In genomic region chr2:10404324-10405143, GRCh38 we compare ENCODE assay signal across 9 cellular contexts. TPM values are rescaled to one million over a fixed set of nuclear protein-coding genes. Genes with fewer than 3 reads are reported as not detected.
A peak's percentile ranks its signal among the peaks of the same experiment; 100 is the strongest.
DNase-seq lines count a peak whose midpoint lies in the region; ATAC-seq and TF ChIP-seq lines count a peak whose summit lies in the region.
"Had no signal": no experiment of that assay in that cellular context is flagged by ENCODE, and none has a peak within 500 bp of the region (broad histone marks: within the 10 kb centered on the region; RNA-seq: fewer than 3 reads in every experiment).

No MANE protein-coding gene starts in this region.

- peaks cover 6% of the 10 kb centered on the region for H3K4me1 Mint-ChIP-seq in glutamatergic neuron (ENCODE audit: low read depth, unreplicated experiment)

- ATAC-seq in gastrocnemius medialis = peak; percentile 22 to 37

- H3K9me3 ChIP-seq in adipocyte (ENCODE audit: control insufficient read depth, low read length) (no peaks in the 10 kb centered on the region), gastrocnemius medialis (no peaks in the 10 kb centered on the region)

- H3K27ac Mint-ChIP-seq in glutamatergic neuron (ENCODE audit: unreplicated experiment) = no peak overlapping the region

- peaks cover 3% of the 10 kb centered on the region for H3K9me3 Mint-ChIP-seq in glutamatergic neuron (ENCODE audit: unreplicated experiment)

- H3K9ac ChIP-seq in adipocyte (ENCODE audit: low read length) = no peak overlapping the region

- H3K27me3 ChIP-seq in adipocyte (replicated peaks; ENCODE audit: control insufficient read depth, insufficient read depth, low read length) (peaks cover 20% of the 10 kb centered on the region), gastrocnemius medialis (no peaks in the 10 kb centered on the region)

- no peak for TF ChIP-seq CTCF in glutamatergic neuron (IDR thresholded peaks at IDR 0.05; ENCODE audit: partially characterized antibody, unreplicated experiment)
- TF ChIP-seq CTCF in gastrocnemius medialis (IDR thresholded peaks at IDR 0.05 in 4 of 5, conservative IDR thresholded peaks at IDR 0.05 in 1 of 5) = no peak

- in situ Hi-C loops in gastrocnemius medialis (cut with MboI; ENCODE audit: low sequenced_read_pairs in 4 of 4) = loop anchor here in 1 of 4 donors (10.0 kb wide), 1 partner anchor 280 kb away; the partner anchor contains the start of gene RRM2

- H3K4me1 ChIP-seq in adipocyte (ENCODE audit: control insufficient read depth, insufficient read depth, low read length) (peaks cover 57% of the 10 kb centered on the region), gastrocnemius medialis (peaks cover 53 to 70% of the 10 kb centered on the region in 2 donors)

- peak overlapping the region; percentile 66 to 88 (median 81) for H3K27ac ChIP-seq in gastrocnemius medialis

- H3K4me3 ChIP-seq in adipocyte (ENCODE audit: low read length) (no peak overlapping the region), gastrocnemius medialis (peak overlapping the region in 2 of 4 donors; percentile 13 to 34)

- intact Hi-C loops in gastrocnemius medialis (cut with DNase I; ENCODE audit: low total_unique reads) = loop anchor here (1.0 to 5.0 kb wide), 4 partner anchors 44 to 284 kb away; partner anchors contain the start of genes HPCAL1 and ODC1

- H3K36me3 ChIP-seq in adipocyte (ENCODE audit: control insufficient read depth, insufficient read depth, low read length, severe bottlenecking) (no peaks in the 10 kb centered on the region), gastrocnemius medialis (no peaks in the 10 kb centered on the region)

- peaks cover 4% of the 10 kb centered on the region for H3K27me3 Mint-ChIP-seq in glutamatergic neuron (ENCODE audit: unreplicated experiment)

- DNase-seq in EH (ENCODE audit: low read depth) (peak; percentile 38), adipocyte (ENCODE audit: low read depth) (peak; percentile 23), glutamatergic neuron (peak; percentile 48), gastrocnemius medialis (no peak), NCI-H748 (lab: John Stamatoyannopoulos, UW; ENCODE audit: unreplicated experiment) (no peak), UCSD-AML1 (lab: John Stamatoyannopoulos, UW; ENCODE audit: unreplicated experiment) (no peak)
- DNase-seq in central memory CD4-positive, alpha-beta T cell = no peak
- DNase-seq in activated CD4-positive, alpha-beta T cell treated with anti-CD3 and anti-CD28 coated beads, Interleukin-2, amount 50 U/mL, for 1 hour = no peak
- DNase-seq: effector CD8-positive, alpha-beta T cell had no signal

- H3K4me3 Mint-ChIP-seq in glutamatergic neuron (ENCODE audit: unreplicated experiment) = no peak overlapping the region

- TF ChIP-seq POLR2A in gastrocnemius medialis (IDR thresholded peaks at IDR 0.05) = no peak

- H3K36me3 Mint-ChIP-seq in glutamatergic neuron (ENCODE audit: unreplicated experiment) = peaks cover 4% of the 10 kb centered on the region

RNA-seq across cellular contexts. Expression of gene ODC1, which starts 43.6 kb away (rescaled TPM):
- 88.0 TPM for total RNA-seq in glutamatergic neuron (ENCODE audit: unreplicated experiment)
- total RNA-seq in gastrocnemius medialis = 100 to 1,000 TPM; 134 to 339 (median 255) TPM

Comparison
In these comparisons a context has a peak if more than half of its experiments do, and no peak if none do; other contexts are left out.
1. DNase-seq: peak in EH (single experiment), adipocyte (single experiment) and glutamatergic neuron (single experiment); none in gastrocnemius medialis (0 of 2), NCI-H748 (single experiment), central memory CD4-positive, alpha-beta T cell (single experiment), activated CD4-positive, alpha-beta T cell treated with anti-CD3 and anti-CD28 coated beads, Interleukin-2, amount 50 U/mL, for 1 hour (single experiment) and UCSD-AML1 (single experiment).